ENCODE assay signal across 1 cellular context in the genomic region with DNA sequence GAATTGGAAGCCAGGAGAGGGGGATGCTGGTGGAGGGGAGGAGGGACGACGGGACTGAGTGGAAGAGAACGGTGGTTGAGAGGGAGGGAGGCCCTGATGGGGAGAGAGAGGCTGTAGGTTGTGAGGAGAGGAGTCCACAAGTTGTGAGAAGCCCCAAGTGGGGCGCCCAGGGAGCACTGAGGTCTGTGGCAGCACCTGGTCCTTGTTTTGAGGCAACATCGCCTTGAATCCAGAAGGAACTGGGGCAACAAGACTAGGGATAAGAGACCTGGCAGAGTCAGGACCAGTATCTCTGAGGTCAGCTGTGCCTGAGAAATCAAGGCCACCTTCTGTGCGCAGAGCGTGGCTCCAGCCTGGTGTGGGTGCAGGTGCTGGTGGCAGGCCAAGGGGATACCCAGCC.
TF ChIP-seq lines count a peak whose summit lies in the region.

No MANE protein-coding gene starts in this region.

TF ChIP-seq in HepG2, 621 proteins besides CTCF, POLR2A, EP300 and RAD21:
- TF ChIP-seq FOXC1 (CRISPR knock-in tag; IDR thresholded peaks at IDR 0.05; ENCODE audit: borderline replicate concordance) = 0 out of 2 replicates have a peak, but pooled peaks have one; percentile 8
- no peak for TF ChIP-seq PAF1 (CRISPR knock-in tag; IDR thresholded peaks at IDR 0.05)
